ENCODE assay signal across 8 cellular contexts in the genomic region with DNA sequence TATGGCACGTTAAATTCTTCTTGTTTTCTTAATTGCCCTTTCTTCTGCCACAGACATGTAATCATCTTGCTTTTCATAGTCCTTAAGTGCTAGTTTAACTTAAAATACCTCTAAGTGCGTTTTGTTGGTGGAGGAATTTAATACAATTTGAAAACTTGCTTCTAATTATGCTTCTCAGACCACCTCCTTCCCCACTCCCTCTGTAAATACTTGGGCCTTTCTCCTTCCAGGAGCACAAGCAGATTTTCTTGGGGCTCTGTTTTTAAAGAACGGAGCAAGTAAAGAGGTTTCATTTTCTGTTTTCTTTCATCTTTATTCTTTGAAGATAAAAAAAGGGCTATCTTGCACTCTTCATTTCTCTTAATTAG. TPM values are rescaled to one million over a fixed set of nuclear protein-coding genes. Genes with fewer than 3 reads are reported as not detected.
DNase-seq lines count a peak whose midpoint lies in the region; ATAC-seq and TF ChIP-seq lines count a peak whose summit lies in the region.

No MANE protein-coding gene starts in this region.

- H3K36me3 ChIP-seq in esophagus squamous epithelium = no peaks in the 10 kb centered on the region

- peaks cover 0 to 27% (median 0%) of the 10 kb centered on the region in 3 donors for H3K4me1 ChIP-seq in esophagus squamous epithelium

- ATAC-seq in GM18511 (IDR thresholded peaks at IDR 0.05; ENCODE audit: unreplicated experiment) (peak; percentile 34), GM18858 (IDR thresholded peaks at IDR 0.05; ENCODE audit: unreplicated experiment) (no peak), HG03108 (IDR thresholded peaks at IDR 0.05; ENCODE audit: unreplicated experiment) (no peak)

- TF ChIP-seq POLR2A in esophagus squamous epithelium (IDR thresholded peaks at IDR 0.05) = no peak

- no peak for TF ChIP-seq CTCF in esophagus squamous epithelium (IDR thresholded peaks at IDR 0.05)

- peak overlapping the region; percentile 39 to 75 (median 57) for H3K4me3 ChIP-seq in esophagus squamous epithelium
- peak overlapping the region; percentile 80 for H3K4me3 ChIP-seq in skeletal muscle cell (ENCODE audit: low read depth, low read length)

- H3K27ac ChIP-seq in esophagus squamous epithelium = peak overlapping the region; percentile 63 to 91 (median 84)

- intact Hi-C loops in esophagus squamous epithelium (cut with DNase I) = no loop called here

- no peaks in the 10 kb centered on the region for H3K27me3 ChIP-seq in esophagus squamous epithelium

- peak; percentile 20 for DNase-seq in HT1080 (ENCODE audit: low read depth)
- no peak for DNase-seq in esophagus squamous epithelium (lab: John Stamatoyannopoulos, UW)
- DNase-seq in skeletal muscle cell (ENCODE audit: low read depth) = no peak
- DNase-seq in NCI-H2081 treated with DMSO at 0.1 percent for 48 hours (lab: John Stamatoyannopoulos, UW) = no peak
- no peak for DNase-seq in SIG-M5 (lab: John Stamatoyannopoulos, UW)

- 2 to 4% methylated on average over 3 of the region's 3 CpGs for WGBS in esophagus squamous epithelium, 2 donors

- H3K9me3 ChIP-seq in esophagus squamous epithelium = no peaks in the 10 kb centered on the region

RNA-seq across cellular contexts. Expression of a gene that starts 0.6 kb away (rescaled TPM):
- total RNA-seq in HT1080 (2014; rRNA removed; shearing (Covaris generic)) = 1.2 and 1.3 TPM in 2 replicates
- 0.33 and 0.59 TPM in 2 replicates for polyA plus RNA-seq in HT1080 (2015; cell fraction: cytosol; rRNA removed)
- 1.4 and 1.5 TPM in 2 replicates for polyA plus RNA-seq in HT1080 (2015; cell fraction: nucleus; rRNA removed)
- total RNA-seq in esophagus squamous epithelium = 10 to 100 TPM in 2 of 4 donors, 1 to 10 TPM in 2; 2.1 to 22.4 (median 11.5) TPM
